12 cellular contexts compared by ENCODE assay signal in genomic region chr1:45622267-45622890, GRCh38. TPM values are rescaled to one million over a fixed set of nuclear protein-coding genes. Genes with fewer than 3 reads are reported as not detected.
DNase-seq lines count a peak whose midpoint lies in the region; ATAC-seq and TF ChIP-seq lines count a peak whose summit lies in the region.
"Had no signal": no experiment of that assay in that cellular context is flagged by ENCODE, and none has a peak within 500 bp of the region (broad histone marks: within the 10 kb centered on the region; RNA-seq: fewer than 3 reads in every experiment).

No MANE protein-coding gene starts in this region.

- peaks cover 0 to 43% (median 5%) of the 10 kb centered on the region in 4 donors for H3K36me3 ChIP-seq in right lobe of liver
- peaks cover 3 to 51% (median 26%) of the 10 kb centered on the region in 5 donors for H3K36me3 ChIP-seq in subcutaneous abdominal adipose tissue (ENCODE audit: control insufficient read depth in 5 of 5, insufficient read depth in 5 of 5, low read length in 5 of 5)
- peaks cover 43 to 55% of the 10 kb centered on the region in 2 experiments for H3K36me3 ChIP-seq in trophoblast cell (ENCODE audit: control insufficient read depth in 1 of 2, insufficient read depth in 2 of 2, low read length in 2 of 2)

- H3K56ac ChIP-seq in H9 (ENCODE audit: insufficient read length, low read depth, low read length): no peak overlapping the region

- no peak overlapping the region for H3K14ac ChIP-seq in H9 (ENCODE audit: insufficient read depth, low read length)
- no peak overlapping the region for H3K14ac ChIP-seq in trophoblast cell (ENCODE audit: low read length)

- H2AK5ac ChIP-seq in H9 (ENCODE audit: insufficient read length, low read length) (no peak overlapping the region), trophoblast cell (ENCODE audit: low read length) (no peak overlapping the region)

- no peak for TF ChIP-seq CTCF in H9 (conservative IDR thresholded peaks at IDR 0.05)
- TF ChIP-seq CTCF in right lobe of liver (IDR thresholded peaks at IDR 0.05): no peak

- H3K9ac ChIP-seq in H9 (ENCODE audit: extremely low read depth, insufficient read length, low read length): no peak overlapping the region
- peak overlapping the region in 3 of 5 donors; percentile 43 to 60 (median 55) for H3K9ac ChIP-seq in subcutaneous abdominal adipose tissue (ENCODE audit: low read length in 5 of 5)
- no peak overlapping the region for H3K9ac ChIP-seq in trophoblast cell (ENCODE audit: low read length)

- no peak overlapping the region for H2BK15ac ChIP-seq in H9 (ENCODE audit: low read depth, low read length)

- H4K91ac ChIP-seq in H9 (ENCODE audit: insufficient read length, low read depth, low read length): no peak overlapping the region
- no peak overlapping the region for H4K91ac ChIP-seq in trophoblast cell (ENCODE audit: low read depth, low read length)

- no peak overlapping the region for H2AFZ ChIP-seq in H9 (ENCODE audit: low read length)
- no peak overlapping the region for H2AFZ ChIP-seq in trophoblast cell (ENCODE audit: insufficient read depth, low read length, poor library complexity)

- H3K4me3 ChIP-seq in right lobe of liver (no peak overlapping the region), subcutaneous abdominal adipose tissue (ENCODE audit: low read depth in 1 of 5, low read length in 5 of 5) (peak overlapping the region; percentile 41 to 61 (median 57)), trophoblast cell (ENCODE audit: low read depth, low read length) (no peak overlapping the region)

- no peak overlapping the region for H2BK20ac ChIP-seq in H9 (ENCODE audit: low read depth, low read length, poor library complexity, severe bottlenecking)

- H3K27ac Mint-ChIP-seq in H9: peak overlapping the region in 1 of 3 experiments; percentile 61; a peak in 2 of 7 replicates
- H3K27ac Mint-ChIP-seq: activated B cell treated with CpG ODN at 0.5 μM for 24 hours; activated T-cell treated with anti-CD3 and anti-CD28 coated beads, Interleukin-2, amount 50 U/mL, for 72 hours had no signal

- H3K27ac ChIP-seq in H9 (ENCODE audit: insufficient read length, low read depth, low read length) (no peak overlapping the region), right lobe of liver (peak overlapping the region in 1 of 3 donors; percentile 49), subcutaneous abdominal adipose tissue (ENCODE audit: low read depth, low read length) (no peak overlapping the region), trophoblast cell (ENCODE audit: low read depth, low read length) (no peak overlapping the region)
- H3K27ac ChIP-seq: epithelial cell of prostate had no signal

- H3K27me3 ChIP-seq in H9 (ENCODE audit: insufficient read depth, low read length) (no peaks in the 10 kb centered on the region), right lobe of liver (no peaks in the 10 kb centered on the region), subcutaneous abdominal adipose tissue (ENCODE audit: control insufficient read depth in 5 of 5, insufficient read depth in 4 of 5, low read length in 5 of 5) (no peaks in the 10 kb centered on the region), trophoblast cell (ENCODE audit: insufficient read depth, low read length) (no peaks in the 10 kb centered on the region)

- intact Hi-C loops in right lobe of liver (cut with DNase I): no loop called here

- H3K9me3 Mint-ChIP-seq in H9: no peaks in the 10 kb centered on the region
- H3K9me3 Mint-ChIP-seq: activated B cell treated with CpG ODN at 0.5 μM for 24 hours; activated T-cell treated with anti-CD3 and anti-CD28 coated beads, Interleukin-2, amount 50 U/mL, for 72 hours; naive B cell had no signal

- H3K4me1 ChIP-seq in H9 (ENCODE audit: insufficient read depth, low read length) (no peaks in the 10 kb centered on the region), right lobe of liver (peaks cover 0 to 10% (median 0%) of the 10 kb centered on the region in 4 donors), subcutaneous abdominal adipose tissue (ENCODE audit: control insufficient read depth in 5 of 5, insufficient read depth in 5 of 5, low read length in 5 of 5) (peaks cover 5 to 52% (median 34%) of the 10 kb centered on the region in 5 donors), trophoblast cell (ENCODE audit: control insufficient read depth in 1 of 2, insufficient read depth in 2 of 2, low read length in 2 of 2) (no peaks in the 10 kb centered on the region)

- peak; percentile 41 for DNase-seq in H9
- peak; percentile 58 for DNase-seq in ecto neural progenitor cell (ENCODE audit: low spot score)
- DNase-seq in right lobe of liver: peak; percentile 34 to 69 (median 57)
- no peak for DNase-seq in trophoblast cell
- DNase-seq in activated CD4-positive, alpha-beta T cell treated with anti-CD3 and anti-CD28 coated beads for 48 hours: no peak
- no peak for DNase-seq in NCI-H146 treated with DMSO at 0.1 percent for 48 hours (lab: John Stamatoyannopoulos, UW; ENCODE audit: unreplicated experiment)
- DNase-seq: activated B cell treated with CpG ODN at 0.5 μM for 24 hours; activated T-cell treated with anti-CD3 and anti-CD28 coated beads, Interleukin-2, amount 50 U/mL, for 72 hours; naive B cell had no signal

- H3K23ac ChIP-seq in H9 (ENCODE audit: insufficient read length, low read depth, low read length): no peak overlapping the region
- H3K23ac ChIP-seq in trophoblast cell (ENCODE audit: low read length): no peak overlapping the region

- no peak overlapping the region for H3K4me2 ChIP-seq in H9 (ENCODE audit: insufficient read depth, insufficient read length, low read length)
- no peak overlapping the region for H3K4me2 ChIP-seq in trophoblast cell (ENCODE audit: low read length)

- H2BK5ac ChIP-seq in H9 (ENCODE audit: insufficient read length, low read length) (no peak overlapping the region), trophoblast cell (ENCODE audit: low read depth, low read length, poor library complexity) (no peak overlapping the region)

- no peaks in the 10 kb centered on the region for H3K27me3 Mint-ChIP-seq in H9 (ENCODE audit: low read depth)
- H3K27me3 Mint-ChIP-seq: activated B cell treated with CpG ODN at 0.5 μM for 24 hours, naive B cell had no signal

- H3K18ac ChIP-seq in H9 (ENCODE audit: insufficient read length, low read depth, low read length) (no peak overlapping the region), trophoblast cell (ENCODE audit: low read length) (no peak overlapping the region)

- no CpG with 5 or more reads among the region's 39 CpGs for WGBS in H9 (ENCODE audit: extremely low coverage, insufficient read length, low lambda C conversion rate)
- 68% methylated on average over 22 of the region's 39 CpGs for WGBS in right lobe of liver (ENCODE audit: insufficient coverage, low coverage, low lambda C conversion rate, missing lambda C conversion rate)
- no CpG with 5 or more reads among the region's 39 CpGs for WGBS in trophoblast cell (ENCODE audit: extremely low coverage, insufficient coverage, insufficient read length)

- no peak overlapping the region for H2BK12ac ChIP-seq in H9 (ENCODE audit: insufficient read length, low read depth, low read length)
- H2BK12ac ChIP-seq in trophoblast cell (ENCODE audit: low read length): no peak overlapping the region

- H3K79me2 ChIP-seq in H9 (ENCODE audit: insufficient read depth, low read length): no peaks in the 10 kb centered on the region
- no peaks in the 10 kb centered on the region for H3K79me2 ChIP-seq in trophoblast cell (ENCODE audit: control insufficient read depth, insufficient read depth, low read length, poor library complexity)

- TF ChIP-seq POLR2A in right lobe of liver (IDR thresholded peaks at IDR 0.05): no peak

- H4K20me1 ChIP-seq in H9 (ENCODE audit: control insufficient read depth, insufficient read depth, insufficient read length): no peaks in the 10 kb centered on the region

- no peak overlapping the region for H4K5ac ChIP-seq in H9 (ENCODE audit: insufficient read length, low read depth, low read length)

- no peak overlapping the region for H2BK120ac ChIP-seq in H9 (ENCODE audit: low read depth, low read length, poor library complexity, severe bottlenecking)
- H2BK120ac ChIP-seq in trophoblast cell (ENCODE audit: insufficient read depth, low read length, poor library complexity): no peak overlapping the region

- H3K4me1 Mint-ChIP-seq in H9: peaks cover 0 to 4% of the 10 kb centered on the region in 2 experiments; a peak in 1 of 4 replicates
- H3K4me1 Mint-ChIP-seq: activated B cell treated with CpG ODN at 0.5 μM for 24 hours had no signal

- no peaks in the 10 kb centered on the region for H3K79me1 ChIP-seq in H9 (ENCODE audit: insufficient read depth, low read depth, low read length, poor library complexity, severe bottlenecking)
- no peaks in the 10 kb centered on the region for H3K79me1 ChIP-seq in trophoblast cell (ENCODE audit: low read length)

- H3K9me3 ChIP-seq in H9 (ENCODE audit: control insufficient read depth, low read depth, low read length) (no peaks in the 10 kb centered on the region), right lobe of liver (no peaks in the 10 kb centered on the region), subcutaneous abdominal adipose tissue (ENCODE audit: control insufficient read depth in 5 of 5, low read length in 5 of 5) (no peaks in the 10 kb centered on the region), trophoblast cell (ENCODE audit: insufficient read depth, low read depth, low read length) (no peaks in the 10 kb centered on the region)

- H3K4ac ChIP-seq in H9 (ENCODE audit: low read depth, low read length) (no peak overlapping the region), trophoblast cell (ENCODE audit: low read depth, low read length) (no peak overlapping the region)

- H3K23me2 ChIP-seq in H9 (ENCODE audit: insufficient read length, low read depth, low read length, poor library complexity, severe bottlenecking): no peaks in the 10 kb centered on the region

- ATAC-seq in right lobe of liver (peak; percentile 59 to 83 (median 62)), HG03280 (IDR thresholded peaks at IDR 0.05; ENCODE audit: unreplicated experiment) (no peak)

- H4K12ac ChIP-seq in trophoblast cell (ENCODE audit: low read depth, low read length): no peak overlapping the region

- H3K36me3 Mint-ChIP-seq in H9 (ENCODE audit: insufficient read depth in 1 of 3, low read depth in 3 of 3): peaks cover 14 to 47% (median 32%) of the 10 kb centered on the region in 3 experiments; a peak in 6 of 7 replicates

- no peak overlapping the region for H4K8ac ChIP-seq in H9 (replicated peaks; ENCODE audit: insufficient read length, low read depth, low read length)
- no peak overlapping the region for H4K8ac ChIP-seq in trophoblast cell (ENCODE audit: low read depth, low read length)

- H3K4me3 Mint-ChIP-seq in H9: no peak overlapping the region
- H3K4me3 Mint-ChIP-seq: activated B cell treated with CpG ODN at 0.5 μM for 24 hours; activated T-cell treated with anti-CD3 and anti-CD28 coated beads, Interleukin-2, amount 50 U/mL, for 72 hours; naive B cell had no signal

- no peak overlapping the region for H3T11ph ChIP-seq in H9 (ENCODE audit: low read length)

RNA-seq across cellular contexts. Expression of gene CCDC17, which starts 1.5 kb away (rescaled TPM):
- 1.0 and 1.9 TPM in 2 replicates for total RNA-seq in H9 (2021)
- 1 to 10 TPM in 5 of 6 experiments, under 1 TPM in 1; 0.81 to 3.1 (median 1.9) TPM for total RNA-seq in right lobe of liver
- 0.49 and 0.54 TPM in 2 replicates for polyA plus RNA-seq in trophoblast cell (2013)

RNA-seq across cellular contexts. Expression of gene NASP, which starts 38.5 kb away (rescaled TPM):
- total RNA-seq in H9 (2021) (484 and 514 TPM in 2 replicates), right lobe of liver (10 to 100 TPM; 21.8 to 31.9 (median 26.1) TPM)
- polyA plus RNA-seq in trophoblast cell (2013): 129 and 144 TPM in 2 replicates

Comparison
In these comparisons a context has a peak if more than half of its experiments do, and no peak if none do; other contexts are left out.
1. DNase-seq: peak in H9 (single experiment), ecto neural progenitor cell (single experiment) and right lobe of liver (3 of 3); none in trophoblast cell (0 of 2), activated CD4-positive, alpha-beta T cell treated with anti-CD3 and anti-CD28 coated beads for 48 hours (single experiment) and NCI-H146 treated with DMSO at 0.1 percent for 48 hours (single experiment).
2. H3K9ac ChIP-seq: peak in subcutaneous abdominal adipose tissue (3 of 5); none in H9 (single experiment) and trophoblast cell (single experiment).
3. H3K4me3 ChIP-seq: peak in subcutaneous abdominal adipose tissue (5 of 5); none in right lobe of liver (0 of 3) and trophoblast cell (single experiment).
4. RNA of gene NASP, which starts 38.5 kb away (total RNA-seq): 484 to 514 TPM in H9; 21.8 to 31.9 TPM in right lobe of liver; every median in the first group is over 10 times any median in the second.